1 cellular context compared by ENCODE assay signal in the genomic region with DNA sequence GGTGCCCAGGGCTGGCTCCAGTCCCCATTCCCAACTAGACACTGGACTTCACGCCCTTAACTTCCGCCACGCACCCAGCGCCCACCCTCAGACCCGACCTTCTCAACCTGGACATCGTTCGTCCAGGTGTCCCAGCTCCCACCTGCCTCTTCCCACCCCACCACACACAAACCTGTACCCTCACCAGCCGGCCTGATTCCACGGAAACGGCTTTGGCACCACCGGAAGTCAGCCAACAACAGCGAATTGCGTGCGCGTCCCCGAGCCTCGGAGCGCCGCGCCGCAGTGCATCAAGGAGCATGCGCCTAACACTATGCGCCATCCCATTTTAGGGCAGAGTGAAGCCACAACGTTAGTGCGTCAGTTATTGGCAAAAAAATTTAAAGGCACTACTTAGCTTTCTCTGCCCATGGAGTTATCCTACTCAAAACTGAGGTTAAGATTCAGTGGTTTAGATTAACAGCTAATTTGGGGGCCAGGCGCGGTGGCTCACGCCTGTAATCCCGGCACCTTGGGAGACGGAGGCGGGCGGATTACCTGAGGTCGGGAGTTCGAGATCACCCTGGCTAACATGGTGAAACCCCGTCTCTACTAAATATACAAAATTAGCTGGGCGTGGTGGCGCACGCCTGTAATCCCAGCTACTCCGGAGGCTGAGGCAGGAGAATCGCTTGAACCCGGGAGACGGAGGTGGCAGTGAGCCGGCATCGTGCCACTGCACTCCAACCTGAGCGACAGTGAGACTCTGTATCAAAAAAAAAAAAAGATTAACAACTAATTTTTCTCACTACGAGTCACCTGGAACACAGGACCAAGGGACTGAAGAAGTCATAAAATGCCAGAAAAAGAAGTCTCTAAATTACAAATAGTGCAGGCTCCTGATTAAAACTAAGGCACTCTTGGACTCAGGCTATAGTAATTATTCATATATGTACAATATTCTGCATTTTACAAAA.
TF ChIP-seq lines count a peak whose summit lies in the region.

A gene with protein sequence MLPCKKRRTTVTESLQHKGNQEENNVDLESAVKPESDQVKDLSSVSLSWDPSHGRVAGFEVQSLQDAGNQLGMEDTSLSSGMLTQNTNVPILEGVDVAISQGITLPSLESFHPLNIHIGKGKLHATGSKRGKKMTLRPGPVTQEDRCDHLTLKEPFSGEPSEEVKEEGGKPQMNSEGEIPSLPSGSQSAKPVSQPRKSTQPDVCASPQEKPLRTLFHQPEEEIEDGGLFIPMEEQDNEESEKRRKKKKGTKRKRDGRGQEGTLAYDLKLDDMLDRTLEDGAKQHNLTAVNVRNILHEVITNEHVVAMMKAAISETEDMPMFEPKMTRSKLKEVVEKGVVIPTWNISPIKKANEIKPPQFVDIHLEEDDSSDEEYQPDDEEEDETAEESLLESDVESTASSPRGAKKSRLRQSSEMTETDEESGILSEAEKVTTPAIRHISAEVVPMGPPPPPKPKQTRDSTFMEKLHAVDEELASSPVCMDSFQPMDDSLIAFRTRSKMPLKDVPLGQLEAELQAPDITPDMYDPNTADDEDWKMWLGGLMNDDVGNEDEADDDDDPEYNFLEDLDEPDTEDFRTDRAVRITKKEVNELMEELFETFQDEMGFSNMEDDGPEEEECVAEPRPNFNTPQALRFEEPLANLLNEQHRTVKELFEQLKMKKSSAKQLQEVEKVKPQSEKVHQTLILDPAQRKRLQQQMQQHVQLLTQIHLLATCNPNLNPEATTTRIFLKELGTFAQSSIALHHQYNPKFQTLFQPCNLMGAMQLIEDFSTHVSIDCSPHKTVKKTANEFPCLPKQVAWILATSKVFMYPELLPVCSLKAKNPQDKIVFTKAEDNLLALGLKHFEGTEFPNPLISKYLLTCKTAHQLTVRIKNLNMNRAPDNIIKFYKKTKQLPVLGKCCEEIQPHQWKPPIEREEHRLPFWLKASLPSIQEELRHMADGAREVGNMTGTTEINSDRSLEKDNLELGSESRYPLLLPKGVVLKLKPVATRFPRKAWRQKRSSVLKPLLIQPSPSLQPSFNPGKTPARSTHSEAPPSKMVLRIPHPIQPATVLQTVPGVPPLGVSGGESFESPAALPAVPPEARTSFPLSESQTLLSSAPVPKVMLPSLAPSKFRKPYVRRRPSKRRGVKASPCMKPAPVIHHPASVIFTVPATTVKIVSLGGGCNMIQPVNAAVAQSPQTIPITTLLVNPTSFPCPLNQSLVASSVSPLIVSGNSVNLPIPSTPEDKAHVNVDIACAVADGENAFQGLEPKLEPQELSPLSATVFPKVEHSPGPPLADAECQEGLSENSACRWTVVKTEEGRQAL (N-terminal part only) (minus strand): TSS at position 240 of the 956 bp plus-strand sequence. CDS start 3,434 bp downstream, outside the sequence.

TF ChIP-seq in HepG2, 621 proteins besides CTCF, POLR2A, EP300 and RAD21 (continued from another document and continues in another):
- TF ChIP-seq ZNF510 (CRISPR knock-in tag; IDR thresholded peaks at IDR 0.05; ENCODE audit: low read depth) = no peak
- TF ChIP-seq KAT7 (CRISPR knock-in tag; IDR thresholded peaks at IDR 0.05; ENCODE audit: borderline replicate concordance) = no peak
- TF ChIP-seq HDAC1 (CRISPR knock-in tag; IDR thresholded peaks at IDR 0.05) = peak; percentile 89
- TF ChIP-seq KDM6A (CRISPR knock-in tag; IDR thresholded peaks at IDR 0.05; ENCODE audit: low read depth) = no peak
- peak; percentile 66; the same call in 1 of the 2 replicates for TF ChIP-seq ZNF350 (CRISPR knock-in tag; IDR thresholded peaks at IDR 0.05; ENCODE audit: borderline replicate concordance, low read depth)
- no peak for TF ChIP-seq ZNF713 (CRISPR knock-in tag; IDR thresholded peaks at IDR 0.05)
- TF ChIP-seq FOXM1 (CRISPR knock-in tag; IDR thresholded peaks at IDR 0.05) = no peak
- TF ChIP-seq ETV5 (CRISPR knock-in tag; IDR thresholded peaks at IDR 0.05; ENCODE audit: borderline replicate concordance) = peak; percentile 91
- no peak for TF ChIP-seq SATB2 (CRISPR knock-in tag; IDR thresholded peaks at IDR 0.05)
- TF ChIP-seq TBP (CRISPR knock-in tag; IDR thresholded peaks at IDR 0.05) = no peak
- TF ChIP-seq RFXAP (CRISPR knock-in tag; IDR thresholded peaks at IDR 0.05; ENCODE audit: borderline replicate concordance) = peak; percentile 72
- TF ChIP-seq FOXK2 (IDR thresholded peaks at IDR 0.05) = peak; percentile 37; the same call in 1 of the 2 replicates
- TF ChIP-seq ZNF761 (CRISPR knock-in tag; conservative IDR thresholded peaks at IDR 0.05) = no peak
- TF ChIP-seq MYC (CRISPR knock-in tag; IDR thresholded peaks at IDR 0.05; ENCODE audit: borderline replicate concordance) = peak; percentile 72
- TF ChIP-seq MTF2 (CRISPR knock-in tag; IDR thresholded peaks at IDR 0.05; ENCODE audit: borderline replicate concordance) = no peak
- TF ChIP-seq, protein P1, sequence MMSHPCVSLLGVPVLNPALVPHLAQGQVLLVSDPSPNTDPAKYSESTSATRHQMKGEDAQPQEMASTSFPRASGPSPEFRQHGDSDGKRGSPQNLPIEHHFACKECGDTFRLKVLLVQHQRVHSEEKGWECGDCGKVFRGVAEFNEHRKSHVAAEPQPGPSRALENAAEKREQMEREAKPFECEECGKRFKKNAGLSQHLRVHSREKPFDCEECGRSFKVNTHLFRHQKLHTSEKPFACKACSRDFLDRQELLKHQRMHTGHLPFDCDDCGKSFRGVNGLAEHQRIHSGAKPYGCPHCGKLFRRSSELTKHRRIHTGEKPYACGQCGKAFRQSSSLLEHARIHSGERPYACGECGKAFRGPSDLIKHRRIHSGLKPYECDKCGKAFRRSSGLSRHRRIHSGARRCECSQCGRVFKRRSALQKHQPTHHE (CRISPR knock-in tag; IDR thresholded peaks at IDR 0.05; ENCODE audit: borderline replicate concordance) = no peak; the same call in 1 of the 2 replicates
- TF ChIP-seq, protein P2, sequence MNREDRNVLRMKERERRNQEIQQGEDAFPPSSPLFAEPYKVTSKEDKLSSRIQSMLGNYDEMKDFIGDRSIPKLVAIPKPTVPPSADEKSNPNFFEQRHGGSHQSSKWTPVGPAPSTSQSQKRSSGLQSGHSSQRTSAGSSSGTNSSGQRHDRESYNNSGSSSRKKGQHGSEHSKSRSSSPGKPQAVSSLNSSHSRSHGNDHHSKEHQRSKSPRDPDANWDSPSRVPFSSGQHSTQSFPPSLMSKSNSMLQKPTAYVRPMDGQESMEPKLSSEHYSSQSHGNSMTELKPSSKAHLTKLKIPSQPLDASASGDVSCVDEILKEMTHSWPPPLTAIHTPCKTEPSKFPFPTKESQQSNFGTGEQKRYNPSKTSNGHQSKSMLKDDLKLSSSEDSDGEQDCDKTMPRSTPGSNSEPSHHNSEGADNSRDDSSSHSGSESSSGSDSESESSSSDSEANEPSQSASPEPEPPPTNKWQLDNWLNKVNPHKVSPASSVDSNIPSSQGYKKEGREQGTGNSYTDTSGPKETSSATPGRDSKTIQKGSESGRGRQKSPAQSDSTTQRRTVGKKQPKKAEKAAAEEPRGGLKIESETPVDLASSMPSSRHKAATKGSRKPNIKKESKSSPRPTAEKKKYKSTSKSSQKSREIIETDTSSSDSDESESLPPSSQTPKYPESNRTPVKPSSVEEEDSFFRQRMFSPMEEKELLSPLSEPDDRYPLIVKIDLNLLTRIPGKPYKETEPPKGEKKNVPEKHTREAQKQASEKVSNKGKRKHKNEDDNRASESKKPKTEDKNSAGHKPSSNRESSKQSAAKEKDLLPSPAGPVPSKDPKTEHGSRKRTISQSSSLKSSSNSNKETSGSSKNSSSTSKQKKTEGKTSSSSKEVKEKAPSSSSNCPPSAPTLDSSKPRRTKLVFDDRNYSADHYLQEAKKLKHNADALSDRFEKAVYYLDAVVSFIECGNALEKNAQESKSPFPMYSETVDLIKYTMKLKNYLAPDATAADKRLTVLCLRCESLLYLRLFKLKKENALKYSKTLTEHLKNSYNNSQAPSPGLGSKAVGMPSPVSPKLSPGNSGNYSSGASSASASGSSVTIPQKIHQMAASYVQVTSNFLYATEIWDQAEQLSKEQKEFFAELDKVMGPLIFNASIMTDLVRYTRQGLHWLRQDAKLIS (CRISPR knock-in tag; IDR thresholded peaks at IDR 0.05) = no peak
- TF ChIP-seq, protein P3, sequence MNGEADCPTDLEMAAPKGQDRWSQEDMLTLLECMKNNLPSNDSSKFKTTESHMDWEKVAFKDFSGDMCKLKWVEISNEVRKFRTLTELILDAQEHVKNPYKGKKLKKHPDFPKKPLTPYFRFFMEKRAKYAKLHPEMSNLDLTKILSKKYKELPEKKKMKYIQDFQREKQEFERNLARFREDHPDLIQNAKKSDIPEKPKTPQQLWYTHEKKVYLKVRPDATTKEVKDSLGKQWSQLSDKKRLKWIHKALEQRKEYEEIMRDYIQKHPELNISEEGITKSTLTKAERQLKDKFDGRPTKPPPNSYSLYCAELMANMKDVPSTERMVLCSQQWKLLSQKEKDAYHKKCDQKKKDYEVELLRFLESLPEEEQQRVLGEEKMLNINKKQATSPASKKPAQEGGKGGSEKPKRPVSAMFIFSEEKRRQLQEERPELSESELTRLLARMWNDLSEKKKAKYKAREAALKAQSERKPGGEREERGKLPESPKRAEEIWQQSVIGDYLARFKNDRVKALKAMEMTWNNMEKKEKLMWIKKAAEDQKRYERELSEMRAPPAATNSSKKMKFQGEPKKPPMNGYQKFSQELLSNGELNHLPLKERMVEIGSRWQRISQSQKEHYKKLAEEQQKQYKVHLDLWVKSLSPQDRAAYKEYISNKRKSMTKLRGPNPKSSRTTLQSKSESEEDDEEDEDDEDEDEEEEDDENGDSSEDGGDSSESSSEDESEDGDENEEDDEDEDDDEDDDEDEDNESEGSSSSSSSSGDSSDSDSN (CRISPR knock-in tag; IDR thresholded peaks at IDR 0.05) = no peak; the same call in 1 of the 2 replicates
- TF ChIP-seq SMARCE1 (IDR thresholded peaks at IDR 0.05; ENCODE audit: borderline replicate concordance) = no peak
- no peak for TF ChIP-seq HOXA5 (CRISPR knock-in tag; IDR thresholded peaks at IDR 0.05)
- TF ChIP-seq ZNF335 (CRISPR knock-in tag; IDR thresholded peaks at IDR 0.05) = no peak
- peak; percentile 73; the same call in 1 of the 2 replicates for TF ChIP-seq ZSCAN9 (CRISPR knock-in tag; IDR thresholded peaks at IDR 0.05; ENCODE audit: borderline replicate concordance)
- TF ChIP-seq SP5 (CRISPR knock-in tag; IDR thresholded peaks at IDR 0.05; ENCODE audit: borderline replicate concordance, low read depth) = no peak
- TF ChIP-seq KMT2B (CRISPR knock-in tag; IDR thresholded peaks at IDR 0.05) = peak; percentile 91
- TF ChIP-seq ZIK1 (CRISPR knock-in tag; IDR thresholded peaks at IDR 0.05; ENCODE audit: borderline replicate concordance, low read depth) = 0 out of 2 replicates have a peak, but pooled peaks have one; percentile 46
- TF ChIP-seq ZNF75D (CRISPR knock-in tag; IDR thresholded peaks at IDR 0.05; ENCODE audit: borderline replicate concordance) = no peak
- TF ChIP-seq ZNF496 (CRISPR knock-in tag; IDR thresholded peaks at IDR 0.05; ENCODE audit: insufficient replicate concordance) = no peak
- no peak for TF ChIP-seq KLF13 (CRISPR knock-in tag; IDR thresholded peaks at IDR 0.05)
- TF ChIP-seq ZNF136 (CRISPR knock-in tag; IDR thresholded peaks at IDR 0.05; ENCODE audit: low read depth) = 0 out of 2 replicates have a peak, but pooled peaks have one; percentile 11
- no peak for TF ChIP-seq EHMT2 (IDR thresholded peaks at IDR 0.05; ENCODE audit: borderline replicate concordance, low read depth, low read length)
- no peak for TF ChIP-seq SKI (IDR thresholded peaks at IDR 0.05; ENCODE audit: partially characterized antibody)
- TF ChIP-seq RFX5 (IDR thresholded peaks at IDR 0.05; ENCODE audit: low read depth, low read length) = no peak
- TF ChIP-seq PAWR (CRISPR knock-in tag; IDR thresholded peaks at IDR 0.05; ENCODE audit: borderline replicate concordance) = no peak
- no peak for TF ChIP-seq ZNF329 (CRISPR knock-in tag; IDR thresholded peaks at IDR 0.05; ENCODE audit: low read depth)
- no peak for TF ChIP-seq ZFP41 (CRISPR knock-in tag; IDR thresholded peaks at IDR 0.05; ENCODE audit: borderline replicate concordance)
- TF ChIP-seq, protein P4, sequence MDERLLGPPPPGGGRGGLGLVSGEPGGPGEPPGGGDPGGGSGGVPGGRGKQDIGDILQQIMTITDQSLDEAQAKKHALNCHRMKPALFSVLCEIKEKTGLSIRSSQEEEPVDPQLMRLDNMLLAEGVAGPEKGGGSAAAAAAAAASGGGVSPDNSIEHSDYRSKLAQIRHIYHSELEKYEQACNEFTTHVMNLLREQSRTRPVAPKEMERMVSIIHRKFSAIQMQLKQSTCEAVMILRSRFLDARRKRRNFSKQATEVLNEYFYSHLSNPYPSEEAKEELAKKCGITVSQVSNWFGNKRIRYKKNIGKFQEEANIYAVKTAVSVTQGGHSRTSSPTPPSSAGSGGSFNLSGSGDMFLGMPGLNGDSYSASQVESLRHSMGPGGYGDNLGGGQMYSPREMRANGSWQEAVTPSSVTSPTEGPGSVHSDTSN (CRISPR knock-in tag; IDR thresholded peaks at IDR 0.05) = no peak
- TF ChIP-seq, protein P5, sequence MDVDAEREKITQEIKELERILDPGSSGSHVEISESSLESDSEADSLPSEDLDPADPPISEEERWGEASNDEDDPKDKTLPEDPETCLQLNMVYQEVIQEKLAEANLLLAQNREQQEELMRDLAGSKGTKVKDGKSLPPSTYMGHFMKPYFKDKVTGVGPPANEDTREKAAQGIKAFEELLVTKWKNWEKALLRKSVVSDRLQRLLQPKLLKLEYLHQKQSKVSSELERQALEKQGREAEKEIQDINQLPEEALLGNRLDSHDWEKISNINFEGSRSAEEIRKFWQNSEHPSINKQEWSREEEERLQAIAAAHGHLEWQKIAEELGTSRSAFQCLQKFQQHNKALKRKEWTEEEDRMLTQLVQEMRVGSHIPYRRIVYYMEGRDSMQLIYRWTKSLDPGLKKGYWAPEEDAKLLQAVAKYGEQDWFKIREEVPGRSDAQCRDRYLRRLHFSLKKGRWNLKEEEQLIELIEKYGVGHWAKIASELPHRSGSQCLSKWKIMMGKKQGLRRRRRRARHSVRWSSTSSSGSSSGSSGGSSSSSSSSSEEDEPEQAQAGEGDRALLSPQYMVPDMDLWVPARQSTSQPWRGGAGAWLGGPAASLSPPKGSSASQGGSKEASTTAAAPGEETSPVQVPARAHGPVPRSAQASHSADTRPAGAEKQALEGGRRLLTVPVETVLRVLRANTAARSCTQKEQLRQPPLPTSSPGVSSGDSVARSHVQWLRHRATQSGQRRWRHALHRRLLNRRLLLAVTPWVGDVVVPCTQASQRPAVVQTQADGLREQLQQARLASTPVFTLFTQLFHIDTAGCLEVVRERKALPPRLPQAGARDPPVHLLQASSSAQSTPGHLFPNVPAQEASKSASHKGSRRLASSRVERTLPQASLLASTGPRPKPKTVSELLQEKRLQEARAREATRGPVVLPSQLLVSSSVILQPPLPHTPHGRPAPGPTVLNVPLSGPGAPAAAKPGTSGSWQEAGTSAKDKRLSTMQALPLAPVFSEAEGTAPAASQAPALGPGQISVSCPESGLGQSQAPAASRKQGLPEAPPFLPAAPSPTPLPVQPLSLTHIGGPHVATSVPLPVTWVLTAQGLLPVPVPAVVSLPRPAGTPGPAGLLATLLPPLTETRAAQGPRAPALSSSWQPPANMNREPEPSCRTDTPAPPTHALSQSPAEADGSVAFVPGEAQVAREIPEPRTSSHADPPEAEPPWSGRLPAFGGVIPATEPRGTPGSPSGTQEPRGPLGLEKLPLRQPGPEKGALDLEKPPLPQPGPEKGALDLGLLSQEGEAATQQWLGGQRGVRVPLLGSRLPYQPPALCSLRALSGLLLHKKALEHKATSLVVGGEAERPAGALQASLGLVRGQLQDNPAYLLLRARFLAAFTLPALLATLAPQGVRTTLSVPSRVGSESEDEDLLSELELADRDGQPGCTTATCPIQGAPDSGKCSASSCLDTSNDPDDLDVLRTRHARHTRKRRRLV (CRISPR knock-in tag; IDR thresholded peaks at IDR 0.05) = no peak
- TF ChIP-seq MED13 (CRISPR knock-in tag; IDR thresholded peaks at IDR 0.05) = no peak
- no peak for TF ChIP-seq RFX1 (IDR thresholded peaks at IDR 0.05)
- TF ChIP-seq CHCHD3 (CRISPR knock-in tag; IDR thresholded peaks at IDR 0.05) = 0 out of 2 replicates have a peak, but pooled peaks have one; percentile 49
- TF ChIP-seq ZSCAN21 (CRISPR knock-in tag; IDR thresholded peaks at IDR 0.05; ENCODE audit: borderline replicate concordance) = no peak
- no peak for TF ChIP-seq ZNF234 (CRISPR knock-in tag; conservative IDR thresholded peaks at IDR 0.05)
- no peak for TF ChIP-seq DNMT3B (CRISPR knock-in tag; conservative IDR thresholded peaks at IDR 0.05)
